In genomic region chr1:154222918-154223317, GRCh38 we compare ENCODE assay signal across 13 cellular contexts. TPM values are rescaled to one million over a fixed set of nuclear protein-coding genes. Genes with fewer than 3 reads are reported as not detected.
DNase-seq lines count a peak whose midpoint lies in the region; ATAC-seq, FAIRE-seq and TF ChIP-seq lines count a peak whose summit lies in the region.
"Had no signal": no experiment of that assay in that cellular context is flagged by ENCODE, and none has a peak within 500 bp of the region (broad histone marks: within the 10 kb centered on the region; RNA-seq: fewer than 3 reads in every experiment).

No MANE protein-coding gene starts in this region.

- H3K36me3 ChIP-seq in fibroblast of lung (ENCODE audit: control insufficient read depth, insufficient read depth, low read length) = peaks cover 5% of the 10 kb centered on the region
- H3K36me3 ChIP-seq in gastrocnemius medialis = peaks cover 0 to 24% of the 10 kb centered on the region in 2 donors
- peaks cover 7 to 14% of the 10 kb centered on the region in 2 donors for H3K36me3 ChIP-seq in small intestine (ENCODE audit: control insufficient read depth in 2 of 2, insufficient read depth in 2 of 2, low read length in 2 of 2)

- peaks cover 83% of the 10 kb centered on the region for H3K36me3 Mint-ChIP-seq in activated CD4-positive, alpha-beta T cell treated with anti-CD3 and anti-CD28 coated beads for 36 hours (ENCODE audit: low read depth)

- peak overlapping the region; percentile 99 for H3K4me3 Mint-ChIP-seq in activated CD4-positive, alpha-beta T cell treated with anti-CD3 and anti-CD28 coated beads for 36 hours

- peaks cover 7% of the 10 kb centered on the region for H3K4me1 ChIP-seq in fibroblast of lung (ENCODE audit: control insufficient read depth, extremely low read depth, insufficient read depth, low read length)
- peaks cover 49 to 53% of the 10 kb centered on the region in 2 donors for H3K4me1 ChIP-seq in gastrocnemius medialis
- peaks cover 2 to 12% of the 10 kb centered on the region in 2 donors for H3K4me1 ChIP-seq in small intestine (ENCODE audit: control insufficient read depth in 2 of 2, insufficient read depth in 1 of 2, low read depth in 1 of 2, low read length in 1 of 2)

- no peak for TF ChIP-seq POLR2A in gastrocnemius medialis (IDR thresholded peaks at IDR 0.05)

- H3K9me3 ChIP-seq in fibroblast of lung (ENCODE audit: control insufficient read depth, insufficient read depth, low read depth, low read length) (no peaks in the 10 kb centered on the region), gastrocnemius medialis (no peaks in the 10 kb centered on the region), small intestine (ENCODE audit: control insufficient read depth, low read depth) (no peaks in the 10 kb centered on the region)
- H3K9me3 ChIP-seq: tibial nerve had no signal

- WGBS in small intestine, 3 donors = 67 to 68% (median 67%) methylated on average over 1 of the region's 1 CpG

- peak overlapping the region; percentile 100 for H3K27ac Mint-ChIP-seq in activated CD4-positive, alpha-beta T cell treated with anti-CD3 and anti-CD28 coated beads for 36 hours

- no peaks in the 10 kb centered on the region for H3K27me3 ChIP-seq in fibroblast of lung (ENCODE audit: control insufficient read depth, insufficient read depth, low read length)
- no peaks in the 10 kb centered on the region for H3K27me3 ChIP-seq in gastrocnemius medialis
- no peaks in the 10 kb centered on the region for H3K27me3 ChIP-seq in small intestine (ENCODE audit: control insufficient read depth in 2 of 2, insufficient read depth in 2 of 2, low read length in 2 of 2)
- H3K27me3 ChIP-seq: tibial nerve had no signal

- intact Hi-C loops in activated CD4-positive, alpha-beta T cell treated with anti-CD3 and anti-CD28 coated beads for 36 hours (cut with DNase I, micrococcal nuclease) = loop anchor here in 1 of 2 experiments (2.0 to 5.0 kb wide), 3 partner anchors 20 to 914 kb away; partner anchors contain the start of gene SLC50A1
- intact Hi-C loops in gastrocnemius medialis (cut with DNase I; ENCODE audit: low total_unique reads) = loop anchor here (5.0 to 10.0 kb wide), 2 partner anchors 52 to 209 kb away; partner anchors contain the start of gene HAX1

- in situ Hi-C loops in gastrocnemius medialis (cut with MboI; ENCODE audit: low sequenced_read_pairs in 4 of 4) = loop anchor here in 1 of 4 donors (10.0 kb wide), 1 partner anchor 52 kb away; the partner anchor contains the start of gene HAX1

- H3K9me3 Mint-ChIP-seq in activated CD4-positive, alpha-beta T cell treated with anti-CD3 and anti-CD28 coated beads for 36 hours (ENCODE audit: low read depth) = peaks cover 5% of the 10 kb centered on the region

- DNase-seq in activated CD4-positive, alpha-beta T cell treated with anti-CD3 and anti-CD28 coated beads for 36 hours = no peak
- no peak for DNase-seq in activated CD4-positive, alpha-beta T cell treated with anti-CD3 and anti-CD28 coated beads for 4 hours
- DNase-seq in RKO (ENCODE audit: low spot score) (peak; percentile 39), fibroblast of lung (ENCODE audit: low read depth in 2 of 2) (no peak), gastrocnemius medialis (no peak), midbrain (lab: John Stamatoyannopoulos, UW) (no peak), small intestine (no peak), EL (no peak)
- DNase-seq: effector CD4-positive, alpha-beta T cell; left colon; NCI-H1436 treated with DMSO at 0.1 percent for 48 hours had no signal

- no peak overlapping the region for H2AFZ ChIP-seq in fibroblast of lung (ENCODE audit: low read length)

- POLR2A ChIA-PET in activated CD4-positive, alpha-beta T cell treated with anti-CD3 and anti-CD28 coated beads for 36 hours (lab: Charles Lee) = interaction anchor here (0.6 kb wide), 1 partner anchor 42 kb away, joined by 3 read pairs; no protein-coding TSS in a partner anchor

- CTCF ChIA-PET in activated CD4-positive, alpha-beta T cell treated with anti-CD3 and anti-CD28 coated beads for 36 hours (lab: Charles Lee) = interaction anchor here (0.6 to 1.4 kb wide), 8 partner anchors 11 to 917 kb away, joined by 3 to 5 read pairs (median 3); partner anchors contain the start of gene DPM3

- peak overlapping the region in 3 of 4 experiments; percentile 7 to 91 (median 88) for H3K4me3 ChIP-seq in fibroblast of lung (replicated peaks in 1 of 4; ENCODE audit: control extremely low read depth in 1 of 4, insufficient read depth in 1 of 4, low read depth in 3 of 4, low read length in 4 of 4)
- no peak overlapping the region for H3K4me3 ChIP-seq in gastrocnemius medialis
- no peak overlapping the region for H3K4me3 ChIP-seq in small intestine (ENCODE audit: low read depth in 1 of 2, low read length in 2 of 2)

- no peak for FAIRE-seq in small intestine (lab: Jason Lieb, UNC)
- FAIRE-seq: A204.1 had no signal

- no peaks in the 10 kb centered on the region for H3K27me3 Mint-ChIP-seq in activated CD4-positive, alpha-beta T cell treated with anti-CD3 and anti-CD28 coated beads for 36 hours

- peaks cover 87% of the 10 kb centered on the region for H3K79me2 ChIP-seq in fibroblast of lung (ENCODE audit: control insufficient read depth, insufficient read depth, low read length)

- H3K9ac ChIP-seq in fibroblast of lung (ENCODE audit: insufficient read depth, low read length) = no peak overlapping the region

- ATAC-seq in activated CD4-positive, alpha-beta T cell treated with anti-CD3 and anti-CD28 coated beads for 36 hours = no peak
- ATAC-seq in gastrocnemius medialis = no peak
- ATAC-seq: left colon had no signal

- TF ChIP-seq CTCF in fibroblast of lung (conservative IDR thresholded peaks at IDR 0.05 in 1 of 2, IDR thresholded peaks at IDR 0.05 in 1 of 2; ENCODE audit: low read depth in 1 of 2, low read length in 2 of 2) (no peak), gastrocnemius medialis (IDR thresholded peaks at IDR 0.05 in 4 of 5, conservative IDR thresholded peaks at IDR 0.05 in 1 of 5) (no peak)

- peaks cover 65% of the 10 kb centered on the region for H3K4me1 Mint-ChIP-seq in activated CD4-positive, alpha-beta T cell treated with anti-CD3 and anti-CD28 coated beads for 36 hours

- H3K4me2 ChIP-seq in fibroblast of lung (ENCODE audit: extremely low read depth, insufficient read depth, low read length) = peak overlapping the region; percentile 44

- peaks cover 3% of the 10 kb centered on the region for H4K20me1 ChIP-seq in fibroblast of lung (ENCODE audit: control insufficient read depth, extremely low read depth, insufficient read depth, low read length)

- H3K27ac ChIP-seq in fibroblast of lung (ENCODE audit: insufficient read depth, low read length) = no peak overlapping the region
- peak overlapping the region; percentile 96 to 100 (median 98) for H3K27ac ChIP-seq in gastrocnemius medialis
- no peak overlapping the region for H3K27ac ChIP-seq in small intestine (ENCODE audit: low read depth in 1 of 2, low read length in 1 of 2)

RNA-seq across cellular contexts. Expression of gene UBAP2L, which starts 2.2 kb away (rescaled TPM):
- 100 to 1,000 TPM; 205 to 255 TPM for total RNA-seq in activated CD4-positive, alpha-beta T cell treated with anti-CD3 and anti-CD28 coated beads for 36 hours
- 37.5 and 51.9 TPM in 2 replicates for total RNA-seq in fibroblast of lung
- 180 and 235 TPM in 2 replicates for polyA plus RNA-seq in fibroblast of lung
- polyA plus RNA-seq in fibroblast of lung (2012) = 173 and 176 TPM in 2 replicates
- polyA minus RNA-seq in fibroblast of lung (ENCODE audit: low replicate concordance) = 274 and 314 TPM in 2 replicates
- 10 to 100 TPM; 38.5 to 72.8 (median 50.8) TPM for total RNA-seq in gastrocnemius medialis
- 10 to 100 TPM; 29.7 to 52.3 (median 30.0) TPM for polyA plus RNA-seq in small intestine

RNA-seq across cellular contexts. Expression of gene CFAP141, which starts 16.8 kb away (rescaled TPM):
- not detected for total RNA-seq in activated CD4-positive, alpha-beta T cell treated with anti-CD3 and anti-CD28 coated beads for 36 hours
- total RNA-seq in fibroblast of lung (not detected in 2 replicates), gastrocnemius medialis (not detected)
- polyA plus RNA-seq in fibroblast of lung (not detected in 2 replicates), small intestine (not detected)
- polyA plus RNA-seq in fibroblast of lung (2012) = not detected in 2 replicates
- polyA minus RNA-seq in fibroblast of lung (ENCODE audit: low replicate concordance) = not detected in 2 replicates
- total RNA-seq: left colon, tibial nerve had no signal

RNA-seq across cellular contexts. Expression of gene TPM3, which starts 31.0 kb away (rescaled TPM):
- total RNA-seq in activated CD4-positive, alpha-beta T cell treated with anti-CD3 and anti-CD28 coated beads for 36 hours = 100 to 1,000 TPM; 682 to 842 TPM
- total RNA-seq in fibroblast of lung (135 and 215 TPM in 2 replicates), gastrocnemius medialis (1,000 to 10,000 TPM; 1,776 to 3,699 (median 2,786) TPM)
- polyA plus RNA-seq in fibroblast of lung (842 and 1,032 TPM in 2 replicates), small intestine (100 to 1,000 TPM; 244 to 335 (median 248) TPM)
- polyA plus RNA-seq in fibroblast of lung (2012) = 607 and 696 TPM in 2 replicates
- polyA minus RNA-seq in fibroblast of lung (ENCODE audit: low replicate concordance) = 80.9 and 162 TPM in 2 replicates

RNA-seq across cellular contexts. Expression of gene HAX1, which starts 49.5 kb away (rescaled TPM):
- total RNA-seq in activated CD4-positive, alpha-beta T cell treated with anti-CD3 and anti-CD28 coated beads for 36 hours = 100 to 1,000 TPM; 177 to 225 TPM
- total RNA-seq in fibroblast of lung (127 and 152 TPM in 2 replicates), gastrocnemius medialis (100 to 1,000 TPM; 145 to 205 (median 177) TPM)
- polyA plus RNA-seq in fibroblast of lung (89.9 and 97.9 TPM in 2 replicates), small intestine (100 to 1,000 TPM; 109 to 131 (median 128) TPM)
- polyA plus RNA-seq in fibroblast of lung (2012) = 98.9 and 106 TPM in 2 replicates
- 141 and 152 TPM in 2 replicates for polyA minus RNA-seq in fibroblast of lung (ENCODE audit: low replicate concordance)

Comparison
In these comparisons a context has a peak if more than half of its experiments do, and no peak if none do; other contexts are left out.
1. H3K27ac ChIP-seq: peak in gastrocnemius medialis (4 of 4); none in fibroblast of lung (single experiment) and small intestine (0 of 2).
2. H3K4me3 ChIP-seq: peak in fibroblast of lung (3 of 4); none in gastrocnemius medialis (0 of 4) and small intestine (0 of 2).